Comparison of ENCODE assay signal across 1 cellular context in the genomic region with DNA sequence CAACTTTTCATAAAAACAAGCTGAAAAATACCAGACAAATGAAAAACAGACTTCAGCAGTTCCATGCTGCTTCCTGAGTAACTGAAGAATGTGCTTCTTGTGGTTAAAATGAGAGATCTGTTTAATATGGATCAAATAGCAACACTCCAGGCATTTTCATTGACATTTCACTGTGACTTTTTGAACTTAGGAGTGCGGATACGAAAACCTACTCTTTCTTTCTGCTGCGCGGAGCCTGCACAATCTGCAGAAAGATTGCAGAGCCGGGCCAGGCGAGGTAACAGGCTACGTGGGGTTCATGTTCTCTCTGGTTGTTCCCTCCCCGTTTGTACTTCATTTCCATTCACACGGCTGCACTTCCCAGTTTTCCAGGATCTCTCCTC.
TF ChIP-seq lines count a peak whose summit lies in the region.

No MANE protein-coding gene starts in this region.

TF ChIP-seq in HepG2, 621 proteins besides CTCF, POLR2A, EP300 and RAD21 (continued from another document):
- TF ChIP-seq ZNF407 (CRISPR knock-in tag; IDR thresholded peaks at IDR 0.05; ENCODE audit: not compliant biosample characterization), result no peak
- TF ChIP-seq ZBTB8A (CRISPR knock-in tag; IDR thresholded peaks at IDR 0.05; ENCODE audit: borderline replicate concordance, low read depth), result no peak
